1 cellular context compared by ENCODE assay signal in genomic region chr11:93494341-93494740, GRCh38.
TF ChIP-seq lines count a peak whose summit lies in the region.

No MANE protein-coding gene starts in this region.

TF ChIP-seq in GM23338, 12 proteins besides CTCF, POLR2A, EP300 and RAD21:
- TF ChIP-seq STAT1 (IDR thresholded peaks at IDR 0.05; ENCODE audit: unreplicated experiment) = no peak
- TF ChIP-seq ZNF114 (CRISPR knock-in tag; IDR thresholded peaks at IDR 0.05) = no peak
- no peak for TF ChIP-seq JUNB (IDR thresholded peaks at IDR 0.05; ENCODE audit: unreplicated experiment)
- no peak for TF ChIP-seq NANOG (IDR thresholded peaks at IDR 0.05; ENCODE audit: borderline replicate concordance)
- no peak for TF ChIP-seq ZNF462 (CRISPR knock-in tag; IDR thresholded peaks at IDR 0.05)
- no peak for TF ChIP-seq EZH2phosphoT487 (IDR thresholded peaks at IDR 0.05; ENCODE audit: unreplicated experiment)
- no peak for TF ChIP-seq REST (IDR thresholded peaks at IDR 0.05; ENCODE audit: unreplicated experiment)
- TF ChIP-seq ZNF331 (CRISPR knock-in tag; IDR thresholded peaks at IDR 0.05; ENCODE audit: low read depth) = no peak
- TF ChIP-seq CREB1 (CRISPR knock-in tag; IDR thresholded peaks at IDR 0.05; ENCODE audit: low read depth) = no peak
- TF ChIP-seq ETS1 (IDR thresholded peaks at IDR 0.05) = no peak
